Comparison of ENCODE assay signal across 1 cellular context in genomic region chr17:28476076-28476475, GRCh38.
TF ChIP-seq lines count a peak whose summit lies in the region.

No MANE protein-coding gene starts in this region.

TF ChIP-seq in GM12891, 5 proteins besides CTCF, POLR2A, EP300 and RAD21 (continued from another document):
- TF ChIP-seq TAF1 (IDR thresholded peaks at IDR 0.05; ENCODE audit: low read depth, low read length) = no peak
- TF ChIP-seq SPI1 (IDR thresholded peaks at IDR 0.05; ENCODE audit: low read depth, low read length) = no peak
- no peak for TF ChIP-seq POLR2AphosphoS5 (IDR thresholded peaks at IDR 0.05; ENCODE audit: low read depth, low read length)
- TF ChIP-seq POU2F2 (IDR thresholded peaks at IDR 0.05; ENCODE audit: low read depth, low read length) = no peak
TF ChIP-seq in GM12891: peak in this region for 0.
